24 cellular contexts compared by ENCODE assay signal in the genomic region with DNA sequence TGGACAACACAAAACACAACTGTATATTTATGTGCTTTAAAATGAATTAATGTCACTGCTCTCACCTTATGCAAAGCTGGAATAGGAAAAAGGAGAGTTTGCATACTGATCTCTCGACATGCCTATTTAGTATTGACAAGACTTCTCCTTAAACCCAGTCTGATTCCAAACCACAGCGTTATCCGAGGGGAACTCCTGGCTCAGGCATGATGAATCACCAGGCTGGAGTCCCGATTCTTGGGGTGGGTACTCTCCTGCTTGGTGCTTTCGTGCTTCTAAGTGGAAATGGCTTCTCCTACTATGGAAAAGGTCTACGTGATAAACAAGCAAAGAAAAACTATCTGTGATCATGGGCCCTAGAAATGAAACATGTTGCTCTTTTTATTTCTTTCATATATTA.
DNase-seq lines count a peak whose midpoint lies in the region; ATAC-seq, FAIRE-seq and TF ChIP-seq lines count a peak whose summit lies in the region.
"Had no signal": no experiment of that assay in that cellular context is flagged by ENCODE, and none has a peak within 500 bp of the region (broad histone marks: within the 10 kb centered on the region; RNA-seq: fewer than 3 reads in every experiment).

No MANE protein-coding gene starts in this region.

- no peak overlapping the region for H3K4me3 ChIP-seq in SK-N-SH (ENCODE audit: low read depth in 2 of 2, low read length in 1 of 2)
- no peak overlapping the region for H3K4me3 ChIP-seq in spleen
- no peak overlapping the region for H3K4me3 ChIP-seq in CD8-positive, alpha-beta T cell (ENCODE audit: low read depth, low read length)
- H3K4me3 ChIP-seq in kidney (ENCODE audit: low read length in 2 of 2): no peak overlapping the region
- H3K4me3 ChIP-seq: BLaER1 treated with 17β-estradiol and CSF1 and Interleukin-3, amounts not matched to agents 10 nM and 100 nM had no signal

- peaks cover 7% of the 10 kb centered on the region; the same call in 1 of the 2 replicates for H3K27me3 ChIP-seq in SK-N-SH (ENCODE audit: insufficient read depth)
- H3K27me3 ChIP-seq in spleen (replicated peaks in 1 of 7): peaks cover 0 to 8% (median 0%) of the 10 kb centered on the region in 7 donors
- H3K27me3 ChIP-seq in CD8-positive, alpha-beta T cell (ENCODE audit: insufficient read depth, low read length): no peaks in the 10 kb centered on the region
- H3K27me3 ChIP-seq: BLaER1 treated with 17β-estradiol and CSF1 and Interleukin-3, amounts not matched to agents 10 nM and 100 nM had no signal

- TF ChIP-seq CTCF in SK-N-SH (IDR thresholded peaks at IDR 0.05): no peak
- TF ChIP-seq CTCF in spleen (IDR thresholded peaks at IDR 0.05 in 8 of 11, conservative IDR thresholded peaks at IDR 0.05 in 3 of 11): no peak
- TF ChIP-seq CTCF in CD8-positive, alpha-beta T cell (IDR thresholded peaks at IDR 0.05): no peak
- no peak for TF ChIP-seq CTCF in kidney (IDR thresholded peaks at IDR 0.05; ENCODE audit: borderline replicate concordance, extremely low read depth, insufficient read depth)

- H3K4me1 Mint-ChIP-seq in CD8-positive, alpha-beta T cell (ENCODE audit: low read depth): no peaks in the 10 kb centered on the region
- H3K4me1 Mint-ChIP-seq: CD4-positive, alpha-beta memory T cell had no signal

- no peak for FAIRE-seq in kidney (lab: Jason Lieb, UNC)
- FAIRE-seq: G401.6, GM12892, GM18507 had no signal

- POLR2A ChIA-PET in SK-N-SH (lab: Yijun Ruan, JAX): no interaction called here
- POLR2A ChIA-PET in CD8-positive, alpha-beta T cell (lab: Charles Lee): no interaction called here

- H3K79me2 ChIP-seq in SK-N-SH (ENCODE audit: insufficient read depth): no peaks in the 10 kb centered on the region

- intact Hi-C loops in spleen (cut with DNase I; ENCODE audit: low total_unique reads) (no loop called here), kidney (cut with DNase I) (no loop called here)
- intact Hi-C loops in CD8-positive, alpha-beta T cell (cut with DNase I, micrococcal nuclease): no loop called here

- H4K20me1 ChIP-seq in SK-N-SH (ENCODE audit: insufficient read depth): no peaks in the 10 kb centered on the region
- H4K20me1 ChIP-seq: BLaER1 treated with 17β-estradiol and CSF1 and Interleukin-3, amounts not matched to agents 10 nM and 100 nM had no signal

- H3K36me3 Mint-ChIP-seq in CD8-positive, alpha-beta T cell: no peaks in the 10 kb centered on the region
- H3K36me3 Mint-ChIP-seq: CD4-positive, alpha-beta memory T cell had no signal

- no peaks in the 10 kb centered on the region for H3K27me3 Mint-ChIP-seq in CD8-positive, alpha-beta T cell (ENCODE audit: low read depth)

- H3K27ac Mint-ChIP-seq in CD8-positive, alpha-beta T cell: no peak overlapping the region
- H3K27ac Mint-ChIP-seq: CD4-positive, alpha-beta memory T cell had no signal

- no peak for TF ChIP-seq EP300 in SK-N-SH (IDR thresholded peaks at IDR 0.05; ENCODE audit: borderline replicate concordance in 1 of 2, low read depth in 1 of 2, low read length in 1 of 2)

- H3K4me1 ChIP-seq in SK-N-SH (ENCODE audit: control insufficient read depth in 1 of 2, insufficient read depth in 2 of 2, low read depth in 1 of 2, low read length in 1 of 2): no peaks in the 10 kb centered on the region
- no peaks in the 10 kb centered on the region for H3K4me1 ChIP-seq in spleen
- no peaks in the 10 kb centered on the region for H3K4me1 ChIP-seq in CD8-positive, alpha-beta T cell (ENCODE audit: insufficient read depth, low read length)
- H3K4me1 ChIP-seq in kidney (ENCODE audit: control insufficient read depth in 1 of 2, insufficient read depth in 1 of 2, low read depth in 1 of 2, low read length in 2 of 2): no peaks in the 10 kb centered on the region
- H3K4me1 ChIP-seq: BLaER1 treated with 17β-estradiol and CSF1 and Interleukin-3, amounts not matched to agents 10 nM and 100 nM had no signal

- ATAC-seq in SK-N-SH treated with all-trans-retinoic acid at 6 μM for 48 hours: no peak
- no peak for ATAC-seq in CD8-positive, alpha-beta T cell
- ATAC-seq: HCT116 had no signal

- TF ChIP-seq RAD21 in SK-N-SH (IDR thresholded peaks at IDR 0.05; ENCODE audit: low read length): no peak

- H3K27ac ChIP-seq in SK-N-SH (ENCODE audit: low read depth in 2 of 2, low read length in 1 of 2) (no peak overlapping the region), spleen (no peak overlapping the region), kidney (ENCODE audit: low read depth in 2 of 2, low read length in 2 of 2) (no peak overlapping the region)
- no peak overlapping the region for H3K27ac ChIP-seq in CD8-positive, alpha-beta T cell (ENCODE audit: low read depth, low read length)
- H3K27ac ChIP-seq: 22Rv1; BLaER1 treated with 17β-estradiol and CSF1 and Interleukin-3, amounts not matched to agents 10 nM and 100 nM had no signal

- no peak for DNase-seq in SK-N-SH
- DNase-seq in RPMI7951 (ENCODE audit: low read depth): peak; percentile 62
- peak; percentile 38 for DNase-seq in fibroblast of peridontal ligament (ENCODE audit: extremely low read depth)
- no peak for DNase-seq in spleen
- no peak for DNase-seq in CD8-positive, alpha-beta T cell
- DNase-seq in kidney: no peak
- no peak for DNase-seq in activated CD4-positive, CD25-positive, alpha-beta regulatory T cell treated with anti-CD3 and anti-CD28 coated beads, Interleukin-2, amount 50 U/mL, for 72 hours
- DNase-seq: CD4-positive, alpha-beta memory T cell; DND-41; GOT3; Kasumi-1; NCI-H1092; NCI-H1436; NCI-H187 treated with DMSO at 0.1 percent for 48 hours; NCI-H2107; NCI-H748 treated with DMSO at 0.1 percent for 48 hours; SIG-M5 had no signal

- WGBS in SK-N-SH (ENCODE audit: low lambda C conversion rate): 2% methylated on average over 6 of the region's 6 CpGs
- WGBS in spleen, 5 donors: 72 to 90% (median 82%) methylated on average over 6 of the region's 6 CpGs

- H2AFZ ChIP-seq in SK-N-SH (ENCODE audit: low read depth): peak overlapping the region; percentile 30; the same call in 1 of the 2 replicates

- TF ChIP-seq POLR2A in spleen (IDR thresholded peaks at IDR 0.05): no peak

- no peaks in the 10 kb centered on the region for H3K9me3 ChIP-seq in SK-N-SH
- H3K9me3 ChIP-seq in spleen: no peaks in the 10 kb centered on the region
- H3K9me3 ChIP-seq in CD8-positive, alpha-beta T cell (ENCODE audit: low read length): no peaks in the 10 kb centered on the region
- no peaks in the 10 kb centered on the region for H3K9me3 ChIP-seq in kidney (ENCODE audit: control insufficient read depth in 1 of 2, low read length in 2 of 2)
- H3K9me3 ChIP-seq: BLaER1 treated with 17β-estradiol and CSF1 and Interleukin-3, amounts not matched to agents 10 nM and 100 nM had no signal

- H3K4me2 ChIP-seq in SK-N-SH: no peak overlapping the region
- H3K4me2 ChIP-seq: BLaER1 treated with 17β-estradiol and CSF1 and Interleukin-3, amounts not matched to agents 10 nM and 100 nM had no signal

- H3F3A ChIP-seq in SK-N-SH (replicated peaks; ENCODE audit: insufficient read depth): no peaks in the 10 kb centered on the region

- H3K4me3 Mint-ChIP-seq in CD8-positive, alpha-beta T cell: no peak overlapping the region
- H3K4me3 Mint-ChIP-seq: CD4-positive, alpha-beta memory T cell had no signal

- CTCF ChIA-PET in SK-N-SH (lab: Yijun Ruan, JAX): interaction anchor here (0.7 to 1.9 kb wide), 2 partner anchors 17 to 18 kb away, joined by 3 to 5 read pairs; no protein-coding TSS in a partner anchor
- CTCF ChIA-PET in CD8-positive, alpha-beta T cell (lab: Charles Lee): no interaction called here

- no peaks in the 10 kb centered on the region for H3K9me2 ChIP-seq in SK-N-SH

- no peaks in the 10 kb centered on the region for H3K9me3 Mint-ChIP-seq in CD8-positive, alpha-beta T cell
- H3K9me3 Mint-ChIP-seq: CD4-positive, alpha-beta memory T cell had no signal

- H3K36me3 ChIP-seq in SK-N-SH (replicated peaks in 1 of 2; ENCODE audit: control insufficient read depth in 1 of 2, insufficient read depth in 2 of 2, low read length in 1 of 2) (no peaks in the 10 kb centered on the region), spleen (no peaks in the 10 kb centered on the region), kidney (ENCODE audit: control insufficient read depth in 1 of 2, insufficient read depth in 2 of 2, low read length in 2 of 2) (no peaks in the 10 kb centered on the region)
- H3K36me3 ChIP-seq in CD8-positive, alpha-beta T cell (ENCODE audit: insufficient read depth, low read length): no peaks in the 10 kb centered on the region
- H3K36me3 ChIP-seq: BLaER1 treated with 17β-estradiol and CSF1 and Interleukin-3, amounts not matched to agents 10 nM and 100 nM had no signal

- H3K9ac ChIP-seq in SK-N-SH (no peak overlapping the region), kidney (ENCODE audit: low read length in 2 of 2) (no peak overlapping the region)
- H3K9ac ChIP-seq: BLaER1 treated with 17β-estradiol and CSF1 and Interleukin-3, amounts not matched to agents 10 nM and 100 nM had no signal

TF ChIP-seq in SK-N-SH, 30 proteins besides CTCF, POLR2A, EP300 and RAD21:
- TF ChIP-seq ELF1 (IDR thresholded peaks at IDR 0.05): no peak
- no peak for TF ChIP-seq YY1 (IDR thresholded peaks at IDR 0.05; ENCODE audit: low read depth)
- TF ChIP-seq RCOR1 (IDR thresholded peaks at IDR 0.05; ENCODE audit: low read length): no peak
- no peak for TF ChIP-seq TEAD4 (IDR thresholded peaks at IDR 0.05; ENCODE audit: borderline replicate concordance, insufficient read depth)
- no peak for TF ChIP-seq EZH2phosphoT487 (IDR thresholded peaks at IDR 0.05; ENCODE audit: borderline replicate concordance, low read depth)
- TF ChIP-seq RFX5 (IDR thresholded peaks at IDR 0.05; ENCODE audit: low read length): no peak
- TF ChIP-seq GABPA (IDR thresholded peaks at IDR 0.05; ENCODE audit: low read depth): no peak
- no peak for TF ChIP-seq NFIC (IDR thresholded peaks at IDR 0.05; ENCODE audit: borderline replicate concordance)

TF ChIP-seq in SK-N-SH treated with all-trans-retinoic acid at 6 μM for 48 hours, 23 proteins besides CTCF, POLR2A, EP300 and RAD21 (continues in another document):
- TF ChIP-seq OSR1 (CRISPR knock-in tag; IDR thresholded peaks at IDR 0.05): no peak

Comparison
In these comparisons a context has a peak if more than half of its experiments do, and no peak if none do; other contexts are left out.
1. DNase-seq: peak in RPMI7951 (single experiment) and fibroblast of peridontal ligament (single experiment); none in SK-N-SH (single experiment), spleen (single experiment), CD8-positive, alpha-beta T cell (0 of 7), kidney (single experiment) and activated CD4-positive, CD25-positive, alpha-beta regulatory T cell treated with anti-CD3 and anti-CD28 coated beads, Interleukin-2, amount 50 U/mL, for 72 hours (single experiment).